25 cellular contexts compared by ENCODE assay signal in genomic region chr13:81058916-81059290, GRCh38.
"Had no signal": no experiment of that assay in that cellular context is flagged by ENCODE, and none has a peak within 500 bp of the region (broad histone marks: within the 10 kb centered on the region; RNA-seq: fewer than 3 reads in every experiment).

No MANE protein-coding gene starts in this region.

- H3K4me3 ChIP-seq: colonic mucosa, gastroesophageal sphincter, lower lobe of right lung, right lobe of liver, transverse colon had no signal

- H3K27me3 ChIP-seq: colonic mucosa, gastroesophageal sphincter, right lobe of liver, transverse colon had no signal

- H3K27ac Mint-ChIP-seq: activated naive CD4-positive, alpha-beta T cell treated with anti-CD3 and anti-CD28 coated beads, Interleukin-2, amount 50 U/mL, for 24 hours; naive thymus-derived CD4-positive, alpha-beta T cell; stimulated activated memory B cell treated with anti-CD40 and anti-IgM and Interleukin-4, amounts not matched to agents 10 μg/mL and 1 μg/mL and 100 μg/mL, for 72 hours had no signal

- H3K9me3 Mint-ChIP-seq: activated naive CD4-positive, alpha-beta T cell treated with anti-CD3 and anti-CD28 coated beads, Interleukin-2, amount 50 U/mL, for 24 hours; neural crest cell; stimulated activated memory B cell treated with anti-CD40 and anti-IgM and Interleukin-4, amounts not matched to agents 10 μg/mL and 1 μg/mL and 100 μg/mL, for 72 hours had no signal

- H3K9me3 ChIP-seq: colonic mucosa, gastroesophageal sphincter, lower lobe of right lung, right lobe of liver, transverse colon had no signal

- H3K4me1 ChIP-seq: colonic mucosa, gastroesophageal sphincter, lower lobe of right lung, right lobe of liver, transverse colon had no signal

- DNase-seq: activated CD4-positive, alpha-beta T cell treated with anti-CD3 and anti-CD28 coated beads for 1 hour; activated CD4-positive, alpha-beta T cell treated with anti-CD3 and anti-CD28 coated beads, Interleukin-2, amount 50 U/mL, for 1 hour; activated gamma-delta T cell treated with Interleukin-2 at 50 U/mL for 16 hours; activated T-cell treated with anti-CD3 and anti-CD28 coated beads, Interleukin-2, amount 50 U/mL, for 1 hour; aorta; colonic mucosa; erythroblast; head of caudate nucleus; kidney; lower lobe of right lung; naive thymus-derived CD4-positive, alpha-beta T cell; posterior cingulate gyrus; right lobe of liver; small intestine; stimulated activated CD4-positive, alpha-beta T cell treated with anti-CD3 and anti-CD28 coated beads, Interleukin-15, amount 100 ng/mL, for 24 hours; T-helper 1 cell; transverse colon; WERI-Rb-1 had no signal

- H3K4me3 Mint-ChIP-seq: activated naive CD4-positive, alpha-beta T cell treated with anti-CD3 and anti-CD28 coated beads, Interleukin-2, amount 50 U/mL, for 24 hours; naive thymus-derived CD4-positive, alpha-beta T cell; neural crest cell; stimulated activated memory B cell treated with anti-CD40 and anti-IgM and Interleukin-4, amounts not matched to agents 10 μg/mL and 1 μg/mL and 100 μg/mL, for 72 hours had no signal

- FAIRE-seq: kidney, small intestine, TTC549, urothelium cell line had no signal

- H3K36me3 Mint-ChIP-seq: activated naive CD4-positive, alpha-beta T cell treated with anti-CD3 and anti-CD28 coated beads, Interleukin-2, amount 50 U/mL, for 24 hours; naive thymus-derived CD4-positive, alpha-beta T cell; stimulated activated memory B cell treated with anti-CD40 and anti-IgM and Interleukin-4, amounts not matched to agents 10 μg/mL and 1 μg/mL and 100 μg/mL, for 72 hours had no signal

- H3K4me1 Mint-ChIP-seq: activated naive CD4-positive, alpha-beta T cell treated with anti-CD3 and anti-CD28 coated beads, Interleukin-2, amount 50 U/mL, for 24 hours; naive thymus-derived CD4-positive, alpha-beta T cell; stimulated activated memory B cell treated with anti-CD40 and anti-IgM and Interleukin-4, amounts not matched to agents 10 μg/mL and 1 μg/mL and 100 μg/mL, for 72 hours had no signal

- ATAC-seq: gastroesophageal sphincter; left lobe of liver; lower lobe of right lung; naive thymus-derived CD4-positive, alpha-beta T cell; right lobe of liver; stimulated activated memory B cell treated with anti-CD40 and anti-IgM and Interleukin-4, amounts not matched to agents 10 μg/mL and 1 μg/mL and 100 μg/mL, for 72 hours had no signal

- H3K27me3 Mint-ChIP-seq: activated naive CD4-positive, alpha-beta T cell treated with anti-CD3 and anti-CD28 coated beads, Interleukin-2, amount 50 U/mL, for 24 hours; naive thymus-derived CD4-positive, alpha-beta T cell; stimulated activated memory B cell treated with anti-CD40 and anti-IgM and Interleukin-4, amounts not matched to agents 10 μg/mL and 1 μg/mL and 100 μg/mL, for 72 hours had no signal

- H3K36me3 ChIP-seq: colonic mucosa, gastroesophageal sphincter, lower lobe of right lung, right lobe of liver, transverse colon, WERI-Rb-1 had no signal

- H3K27ac ChIP-seq: colonic mucosa, gastroesophageal sphincter, lower lobe of right lung, right lobe of liver, transverse colon, WERI-Rb-1 had no signal
